Comparison of ENCODE assay signal across 2 cellular contexts in the genomic region with DNA sequence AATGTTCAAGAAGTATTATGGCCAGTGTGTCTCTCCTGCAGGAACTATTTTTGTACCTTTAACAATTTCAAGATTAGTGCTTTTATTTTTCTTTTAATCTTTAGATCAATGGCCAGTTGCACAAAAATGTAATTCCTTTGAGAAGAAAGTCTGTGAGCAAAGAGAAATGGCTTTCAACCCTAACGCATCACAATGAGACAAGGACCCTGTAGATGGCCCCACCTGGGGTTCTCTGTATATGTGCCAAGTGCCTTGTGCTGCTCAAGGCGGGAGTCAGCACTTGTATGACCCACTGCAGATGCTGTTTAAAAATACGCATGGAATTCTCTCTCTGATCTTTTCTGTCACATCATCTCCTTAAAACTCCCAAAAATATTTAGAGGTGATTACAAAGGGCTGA.
TF ChIP-seq lines count a peak whose summit lies in the region.

No MANE protein-coding gene starts in this region.

TF ChIP-seq in GM23338, 12 proteins besides CTCF, POLR2A, EP300 and RAD21 (continued from another document):
- TF ChIP-seq, protein P1, sequence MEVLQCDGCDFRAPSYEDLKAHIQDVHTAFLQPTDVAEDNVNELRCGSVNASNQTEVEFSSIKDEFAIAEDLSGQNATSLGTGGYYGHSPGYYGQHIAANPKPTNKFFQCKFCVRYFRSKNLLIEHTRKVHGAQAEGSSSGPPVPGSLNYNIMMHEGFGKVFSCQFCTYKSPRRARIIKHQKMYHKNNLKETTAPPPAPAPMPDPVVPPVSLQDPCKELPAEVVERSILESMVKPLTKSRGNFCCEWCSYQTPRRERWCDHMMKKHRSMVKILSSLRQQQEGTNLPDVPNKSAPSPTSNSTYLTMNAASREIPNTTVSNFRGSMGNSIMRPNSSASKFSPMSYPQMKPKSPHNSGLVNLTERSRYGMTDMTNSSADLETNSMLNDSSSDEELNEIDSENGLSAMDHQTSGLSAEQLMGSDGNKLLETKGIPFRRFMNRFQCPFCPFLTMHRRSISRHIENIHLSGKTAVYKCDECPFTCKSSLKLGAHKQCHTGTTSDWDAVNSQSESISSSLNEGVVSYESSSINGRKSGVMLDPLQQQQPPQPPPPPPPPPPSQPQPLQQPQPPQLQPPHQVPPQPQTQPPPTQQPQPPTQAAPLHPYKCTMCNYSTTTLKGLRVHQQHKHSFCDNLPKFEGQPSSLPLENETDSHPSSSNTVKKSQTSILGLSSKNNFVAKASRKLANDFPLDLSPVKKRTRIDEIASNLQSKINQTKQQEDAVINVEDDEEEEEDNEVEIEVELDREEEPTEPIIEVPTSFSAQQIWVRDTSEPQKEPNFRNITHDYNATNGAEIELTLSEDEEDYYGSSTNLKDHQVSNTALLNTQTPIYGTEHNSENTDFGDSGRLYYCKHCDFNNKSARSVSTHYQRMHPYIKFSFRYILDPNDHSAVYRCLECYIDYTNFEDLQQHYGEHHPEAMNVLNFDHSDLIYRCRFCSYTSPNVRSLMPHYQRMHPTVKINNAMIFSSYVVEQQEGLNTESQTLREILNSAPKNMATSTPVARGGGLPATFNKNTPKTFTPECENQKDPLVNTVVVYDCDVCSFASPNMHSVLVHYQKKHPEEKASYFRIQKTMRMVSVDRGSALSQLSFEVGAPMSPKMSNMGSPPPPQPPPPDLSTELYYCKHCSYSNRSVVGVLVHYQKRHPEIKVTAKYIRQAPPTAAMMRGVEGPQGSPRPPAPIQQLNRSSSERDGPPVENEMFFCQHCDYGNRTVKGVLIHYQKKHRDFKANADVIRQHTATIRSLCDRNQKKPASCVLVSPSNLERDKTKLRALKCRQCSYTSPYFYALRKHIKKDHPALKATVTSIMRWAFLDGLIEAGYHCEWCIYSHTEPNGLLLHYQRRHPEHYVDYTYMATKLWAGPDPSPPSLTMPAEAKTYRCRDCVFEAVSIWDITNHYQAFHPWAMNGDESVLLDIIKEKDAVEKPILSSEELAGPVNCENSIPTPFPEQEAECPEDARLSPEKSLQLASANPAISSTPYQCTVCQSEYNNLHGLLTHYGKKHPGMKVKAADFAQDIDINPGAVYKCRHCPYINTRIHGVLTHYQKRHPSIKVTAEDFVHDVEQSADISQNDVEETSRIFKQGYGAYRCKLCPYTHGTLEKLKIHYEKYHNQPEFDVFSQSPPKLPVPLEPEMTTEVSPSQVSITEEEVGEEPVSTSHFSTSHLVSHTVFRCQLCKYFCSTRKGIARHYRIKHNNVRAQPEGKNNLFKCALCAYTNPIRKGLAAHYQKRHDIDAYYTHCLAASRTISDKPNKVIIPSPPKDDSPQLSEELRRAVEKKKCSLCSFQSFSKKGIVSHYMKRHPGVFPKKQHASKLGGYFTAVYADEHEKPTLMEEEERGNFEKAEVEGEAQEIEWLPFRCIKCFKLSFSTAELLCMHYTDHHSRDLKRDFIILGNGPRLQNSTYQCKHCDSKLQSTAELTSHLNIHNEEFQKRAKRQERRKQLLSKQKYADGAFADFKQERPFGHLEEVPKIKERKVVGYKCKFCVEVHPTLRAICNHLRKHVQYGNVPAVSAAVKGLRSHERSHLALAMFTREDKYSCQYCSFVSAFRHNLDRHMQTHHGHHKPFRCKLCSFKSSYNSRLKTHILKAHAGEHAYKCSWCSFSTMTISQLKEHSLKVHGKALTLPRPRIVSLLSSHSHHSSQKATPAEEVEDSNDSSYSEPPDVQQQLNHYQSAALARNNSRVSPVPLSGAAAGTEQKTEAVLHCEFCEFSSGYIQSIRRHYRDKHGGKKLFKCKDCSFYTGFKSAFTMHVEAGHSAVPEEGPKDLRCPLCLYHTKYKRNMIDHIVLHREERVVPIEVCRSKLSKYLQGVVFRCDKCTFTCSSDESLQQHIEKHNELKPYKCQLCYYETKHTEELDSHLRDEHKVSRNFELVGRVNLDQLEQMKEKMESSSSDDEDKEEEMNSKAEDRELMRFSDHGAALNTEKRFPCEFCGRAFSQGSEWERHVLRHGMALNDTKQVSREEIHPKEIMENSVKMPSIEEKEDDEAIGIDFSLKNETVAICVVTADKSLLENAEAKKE (CRISPR knock-in tag; IDR thresholded peaks at IDR 0.05): peak; percentile 11; the same call in 1 of the 2 replicates
- no peak for TF ChIP-seq CREB1 (CRISPR knock-in tag; IDR thresholded peaks at IDR 0.05; ENCODE audit: low read depth)

TF ChIP-seq in HepG2, 621 proteins besides CTCF, POLR2A, EP300 and RAD21 (continued from another document):
- TF ChIP-seq, protein P2, sequence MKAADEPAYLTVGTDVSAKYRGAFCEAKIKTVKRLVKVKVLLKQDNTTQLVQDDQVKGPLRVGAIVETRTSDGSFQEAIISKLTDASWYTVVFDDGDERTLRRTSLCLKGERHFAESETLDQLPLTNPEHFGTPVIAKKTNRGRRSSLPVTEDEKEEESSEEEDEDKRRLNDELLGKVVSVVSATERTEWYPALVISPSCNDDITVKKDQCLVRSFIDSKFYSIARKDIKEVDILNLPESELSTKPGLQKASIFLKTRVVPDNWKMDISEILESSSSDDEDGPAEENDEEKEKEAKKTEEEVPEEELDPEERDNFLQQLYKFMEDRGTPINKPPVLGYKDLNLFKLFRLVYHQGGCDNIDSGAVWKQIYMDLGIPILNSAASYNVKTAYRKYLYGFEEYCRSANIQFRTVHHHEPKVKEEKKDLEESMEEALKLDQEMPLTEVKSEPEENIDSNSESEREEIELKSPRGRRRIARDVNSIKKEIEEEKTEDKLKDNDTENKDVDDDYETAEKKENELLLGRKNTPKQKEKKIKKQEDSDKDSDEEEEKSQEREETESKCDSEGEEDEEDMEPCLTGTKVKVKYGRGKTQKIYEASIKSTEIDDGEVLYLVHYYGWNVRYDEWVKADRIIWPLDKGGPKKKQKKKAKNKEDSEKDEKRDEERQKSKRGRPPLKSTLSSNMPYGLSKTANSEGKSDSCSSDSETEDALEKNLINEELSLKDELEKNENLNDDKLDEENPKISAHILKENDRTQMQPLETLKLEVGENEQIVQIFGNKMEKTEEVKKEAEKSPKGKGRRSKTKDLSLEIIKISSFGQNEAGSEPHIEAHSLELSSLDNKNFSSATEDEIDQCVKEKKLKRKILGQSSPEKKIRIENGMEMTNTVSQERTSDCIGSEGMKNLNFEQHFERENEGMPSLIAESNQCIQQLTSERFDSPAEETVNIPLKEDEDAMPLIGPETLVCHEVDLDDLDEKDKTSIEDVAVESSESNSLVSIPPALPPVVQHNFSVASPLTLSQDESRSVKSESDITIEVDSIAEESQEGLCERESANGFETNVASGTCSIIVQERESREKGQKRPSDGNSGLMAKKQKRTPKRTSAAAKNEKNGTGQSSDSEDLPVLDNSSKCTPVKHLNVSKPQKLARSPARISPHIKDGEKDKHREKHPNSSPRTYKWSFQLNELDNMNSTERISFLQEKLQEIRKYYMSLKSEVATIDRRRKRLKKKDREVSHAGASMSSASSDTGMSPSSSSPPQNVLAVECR (CRISPR knock-in tag; IDR thresholded peaks at IDR 0.05; ENCODE audit: borderline replicate concordance): no peak
- TF ChIP-seq KAT2B (IDR thresholded peaks at IDR 0.05; ENCODE audit: borderline replicate concordance, low read depth, low read length): no peak
- no peak for TF ChIP-seq SIN3B (IDR thresholded peaks at IDR 0.05; ENCODE audit: low read length)
- TF ChIP-seq, protein P3, sequence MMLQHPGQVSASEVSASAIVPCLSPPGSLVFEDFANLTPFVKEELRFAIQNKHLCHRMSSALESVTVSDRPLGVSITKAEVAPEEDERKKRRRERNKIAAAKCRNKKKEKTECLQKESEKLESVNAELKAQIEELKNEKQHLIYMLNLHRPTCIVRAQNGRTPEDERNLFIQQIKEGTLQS (CRISPR knock-in tag; IDR thresholded peaks at IDR 0.05): no peak
- no peak for TF ChIP-seq ZFAT (CRISPR knock-in tag; conservative IDR thresholded peaks at IDR 0.05)
